In the genomic region with DNA sequence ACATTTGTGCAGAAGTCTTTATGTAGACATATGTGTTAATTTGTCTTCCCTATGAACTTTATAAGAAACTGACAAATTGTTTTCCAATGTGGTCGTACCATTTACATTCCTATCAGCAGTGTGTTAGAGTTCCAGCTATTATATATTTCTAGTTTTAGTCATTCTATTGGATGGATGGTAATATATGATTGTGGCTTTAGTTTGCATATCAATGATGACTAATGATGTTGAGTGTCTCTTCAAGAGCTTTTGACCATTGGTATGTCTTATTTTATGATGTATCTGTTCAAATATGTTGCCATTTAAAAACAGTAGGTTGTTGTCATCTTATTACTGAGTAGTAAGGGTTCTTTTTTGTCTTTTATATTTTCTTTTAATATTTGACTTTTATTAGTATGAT, we compare ENCODE assay signal across 17 cellular contexts.
"Had no signal": no experiment of that assay in that cellular context is flagged by ENCODE, and none has a peak within 500 bp of the region (broad histone marks: within the 10 kb centered on the region; RNA-seq: fewer than 3 reads in every experiment).

No MANE protein-coding gene starts in this region.

- H3K9ac ChIP-seq: parathyroid adenoma had no signal

- DNase-seq: activated CD4-positive, alpha-beta T cell treated with anti-CD3 and anti-CD28 coated beads, Interleukin-2, amount 10 ng/mL, durations not matched to agents 24 days and 14 days; activated CD8-positive, alpha-beta memory T cell treated with anti-CD3 and anti-CD28 coated beads, Interleukin-2, amount 50 U/mL, for 48 hours; activated gamma-delta T cell treated with Interleukin-2 at 50 U/mL for 16 hours; activated T-cell treated with anti-CD3 and anti-CD28 coated beads, Interleukin-2, amount 50 U/mL, for 72 hours; aorta; dorsolateral prefrontal cortex; endodermal cell; left ventricle myocardium superior; naive thymus-derived CD8-positive, alpha-beta T cell; sigmoid colon; stimulated activated CD4-positive, alpha-beta T cell treated with anti-CD3 and anti-CD28 coated beads, Interleukin-2, amount 100 ng/mL, for 24 hours; stomach; T-helper 17 cell; testis; upper lobe of left lung had no signal

- H3K4me3 ChIP-seq: dorsolateral prefrontal cortex, hepatocyte, sigmoid colon, stomach, testis, upper lobe of left lung had no signal

- H3K4me1 ChIP-seq: parathyroid adenoma had no signal

- H3K79me2 ChIP-seq: hepatocyte, parathyroid adenoma had no signal

- H3K36me3 ChIP-seq: sigmoid colon, stomach, upper lobe of left lung had no signal

- H2AFZ ChIP-seq: hepatocyte, parathyroid adenoma had no signal

- H3K4me2 ChIP-seq: hepatocyte had no signal

- ATAC-seq: activated T-cell treated with anti-CD3 and anti-CD28 coated beads, Interleukin-2, amount 50 U/mL, for 72 hours; left ventricle myocardium superior; naive thymus-derived CD8-positive, alpha-beta T cell; T-helper 17 cell had no signal

- H3K27me3 ChIP-seq: dorsolateral prefrontal cortex, hepatocyte, sigmoid colon, stomach, testis, upper lobe of left lung had no signal

- H3K27ac ChIP-seq: dorsolateral prefrontal cortex, hepatocyte, parathyroid adenoma, sigmoid colon, stomach, testis, upper lobe of left lung had no signal

- H3K9me3 ChIP-seq: sigmoid colon, stomach, testis, upper lobe of left lung had no signal
